In the genomic region with DNA sequence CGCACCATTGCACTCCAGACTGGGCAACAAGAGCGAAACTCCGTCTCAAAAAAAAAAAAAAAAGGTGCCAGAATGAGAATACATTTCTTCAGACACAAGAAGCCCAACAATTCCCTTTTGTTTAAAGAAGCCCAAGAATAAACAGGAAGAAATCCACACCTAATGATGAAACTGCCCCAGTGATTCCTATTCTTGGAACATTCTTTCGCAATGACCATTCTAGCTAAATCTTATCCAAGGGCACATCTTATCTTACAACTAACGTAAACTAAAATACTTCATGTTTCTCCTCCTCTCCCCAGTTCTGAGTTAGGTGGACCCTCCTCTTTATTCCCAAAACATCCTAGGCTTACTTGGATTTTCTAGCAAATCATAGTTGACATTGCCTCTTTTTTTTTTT, we compare ENCODE assay signal across 20 cellular contexts. TPM values are rescaled to one million over a fixed set of nuclear protein-coding genes. Genes with fewer than 3 reads are reported as not detected.
A peak's percentile ranks its signal among the peaks of the same experiment; 100 is the strongest.
DNase-seq lines count a peak whose midpoint lies in the region; ATAC-seq and TF ChIP-seq lines count a peak whose summit lies in the region.
"Had no signal": no experiment of that assay in that cellular context is flagged by ENCODE, and none has a peak within 500 bp of the region (broad histone marks: within the 10 kb centered on the region; RNA-seq: fewer than 3 reads in every experiment).

No MANE protein-coding gene starts in this region.

- BruUV-seq in MCF 10A (replicated peaks; lab: Mats Ljungman, UMichigan), result no TSS peak

- intact Hi-C loops in MCF 10A (cut with micrococcal nuclease), result no loop called here
- intact Hi-C loops in activated T-helper 1 cell treated with anti-CD3 and anti-CD28 coated beads, Interleukin-12 subunit alpha, Interleukin-12 subunit beta, Interleukin-2, Interleukin-4 antibody, amounts not matched to agents 30 ng/mL and 10 ng/mL and 1 ng/mL, durations not matched to agents 14 hours and 24 hours and 36 hours (cut with micrococcal nuclease), result no loop called here

- no peaks in the 10 kb centered on the region for H3K9me3 Mint-ChIP-seq in MCF 10A (ENCODE audit: unreplicated experiment)
- H3K9me3 Mint-ChIP-seq in activated T-helper 1 cell treated with anti-CD3 and anti-CD28 coated beads, Interleukin-12 subunit alpha, Interleukin-12 subunit beta, Interleukin-2, Interleukin-4 antibody, amounts not matched to agents 30 ng/mL and 10 ng/mL and 1 ng/mL, durations not matched to agents 14 hours and 24 hours and 36 hours, result peaks cover 6% of the 10 kb centered on the region

- H3K27ac Mint-ChIP-seq in MCF 10A (ENCODE audit: low read depth, unreplicated experiment), result peak overlapping the region; percentile 59
- H3K27ac Mint-ChIP-seq in activated T-helper 1 cell treated with anti-CD3 and anti-CD28 coated beads, Interleukin-12 subunit alpha, Interleukin-12 subunit beta, Interleukin-2, Interleukin-4 antibody, amounts not matched to agents 30 ng/mL and 10 ng/mL and 1 ng/mL, durations not matched to agents 14 hours and 24 hours and 36 hours, result no peak overlapping the region
- H3K27ac Mint-ChIP-seq: activated CD4-positive, alpha-beta T cell treated with anti-CD3 and anti-CD28 coated beads, Interleukin-2, amount 10 ng/mL, durations not matched to agents 7 days and 5 days; activated naive CD4-positive, alpha-beta T cell treated with anti-CD3 and anti-CD28 coated beads, Interleukin-2, amount 50 U/mL, for 72 hours; stimulated activated memory B cell treated with anti-CD40 and anti-IgM and Interleukin-4, amounts not matched to agents 10 μg/mL and 1 μg/mL and 100 μg/mL, for 72 hours had no signal

- no peak for ATAC-seq in GM19023 (IDR thresholded peaks at IDR 0.05; ENCODE audit: unreplicated experiment)
- ATAC-seq: activated naive CD4-positive, alpha-beta T cell treated with anti-CD3 and anti-CD28 coated beads, Interleukin-2, amount 50 U/mL, for 72 hours; stimulated activated memory B cell treated with anti-CD40 and anti-IgM and Interleukin-4, amounts not matched to agents 10 μg/mL and 1 μg/mL and 100 μg/mL, for 72 hours had no signal

- POLR2A ChIA-PET in MCF 10A (lab: Yijun Ruan, JAX), result interaction anchor here (0.7 kb wide), 1 partner anchor 35 kb away, joined by 3 read pairs; no protein-coding TSS in a partner anchor

- no peak for TF ChIP-seq CTCF in AG09309 (IDR thresholded peaks at IDR 0.05; ENCODE audit: control insufficient read depth, insufficient read depth, low read depth, low read length, missing control alignments)
- TF ChIP-seq CTCF in MCF 10A (IDR thresholded peaks at IDR 0.05; ENCODE audit: unreplicated experiment), result no peak

- H3K4me1 Mint-ChIP-seq in MCF 10A (ENCODE audit: insufficient read depth, unreplicated experiment), result peaks cover 10% of the 10 kb centered on the region
- no peaks in the 10 kb centered on the region for H3K4me1 Mint-ChIP-seq in activated T-helper 1 cell treated with anti-CD3 and anti-CD28 coated beads, Interleukin-12 subunit alpha, Interleukin-12 subunit beta, Interleukin-2, Interleukin-4 antibody, amounts not matched to agents 30 ng/mL and 10 ng/mL and 1 ng/mL, durations not matched to agents 14 hours and 24 hours and 36 hours (ENCODE audit: low read depth)
- H3K4me1 Mint-ChIP-seq: activated CD4-positive, alpha-beta T cell treated with anti-CD3 and anti-CD28 coated beads, Interleukin-2, amount 10 ng/mL, durations not matched to agents 7 days and 5 days; stimulated activated memory B cell treated with anti-CD40 and anti-IgM and Interleukin-4, amounts not matched to agents 10 μg/mL and 1 μg/mL and 100 μg/mL, for 72 hours had no signal

- peak overlapping the region; percentile 16 for H3K4me3 Mint-ChIP-seq in MCF 10A (ENCODE audit: unreplicated experiment)
- H3K4me3 Mint-ChIP-seq in activated T-helper 1 cell treated with anti-CD3 and anti-CD28 coated beads, Interleukin-12 subunit alpha, Interleukin-12 subunit beta, Interleukin-2, Interleukin-4 antibody, amounts not matched to agents 30 ng/mL and 10 ng/mL and 1 ng/mL, durations not matched to agents 14 hours and 24 hours and 36 hours, result no peak overlapping the region
- H3K4me3 Mint-ChIP-seq: activated CD4-positive, alpha-beta T cell treated with anti-CD3 and anti-CD28 coated beads, Interleukin-2, amount 10 ng/mL, durations not matched to agents 7 days and 5 days; stimulated activated memory B cell treated with anti-CD40 and anti-IgM and Interleukin-4, amounts not matched to agents 10 μg/mL and 1 μg/mL and 100 μg/mL, for 72 hours had no signal

- no peaks in the 10 kb centered on the region for H3K27me3 Mint-ChIP-seq in MCF 10A (ENCODE audit: insufficient read depth, unreplicated experiment)
- H3K27me3 Mint-ChIP-seq in activated T-helper 1 cell treated with anti-CD3 and anti-CD28 coated beads, Interleukin-12 subunit alpha, Interleukin-12 subunit beta, Interleukin-2, Interleukin-4 antibody, amounts not matched to agents 30 ng/mL and 10 ng/mL and 1 ng/mL, durations not matched to agents 14 hours and 24 hours and 36 hours (ENCODE audit: insufficient read depth), result peaks cover 22% of the 10 kb centered on the region

- CTCF ChIA-PET in MCF 10A (lab: Yijun Ruan, JAX), result no interaction called here

- H3K4me3 ChIP-seq in AG09309 (ENCODE audit: control insufficient read depth, low read depth, low read length), result no peak overlapping the region
- H3K4me3 ChIP-seq: smooth muscle cell, tibial nerve had no signal

- H3K36me3 Mint-ChIP-seq in MCF 10A (ENCODE audit: insufficient read depth, unreplicated experiment), result no peaks in the 10 kb centered on the region
- H3K36me3 Mint-ChIP-seq in activated T-helper 1 cell treated with anti-CD3 and anti-CD28 coated beads, Interleukin-12 subunit alpha, Interleukin-12 subunit beta, Interleukin-2, Interleukin-4 antibody, amounts not matched to agents 30 ng/mL and 10 ng/mL and 1 ng/mL, durations not matched to agents 14 hours and 24 hours and 36 hours (ENCODE audit: low read depth), result no peaks in the 10 kb centered on the region
- H3K36me3 Mint-ChIP-seq: stimulated activated memory B cell treated with anti-CD40 and anti-IgM and Interleukin-4, amounts not matched to agents 10 μg/mL and 1 μg/mL and 100 μg/mL, for 72 hours had no signal

- DNase-seq in AG09309 (ENCODE audit: low read depth), result peak; percentile 46
- DNase-seq in LHCN-M2 (ENCODE audit: low read depth), result peak; percentile 64
- DNase-seq in MCF 10A (ENCODE audit: unreplicated experiment), result peak; percentile 83
- peak; percentile 36 for DNase-seq in kidney tubule cell (ENCODE audit: low spot score)
- DNase-seq in NOMO-1 (lab: John Stamatoyannopoulos, UW; ENCODE audit: unreplicated experiment in 2 of 2), result no peak
- no peak for DNase-seq in Kasumi-1 (lab: John Stamatoyannopoulos, UW)
- DNase-seq in activated T-helper 1 cell treated with anti-CD3 and anti-CD28 coated beads, Interleukin-12 subunit alpha, Interleukin-12 subunit beta, Interleukin-2, Interleukin-4 antibody, amounts not matched to agents 30 ng/mL and 10 ng/mL and 1 ng/mL, durations not matched to agents 14 hours and 24 hours and 36 hours (ENCODE audit: low spot score), result no peak
- DNase-seq: activated CD4-positive, alpha-beta T cell treated with anti-CD3 and anti-CD28 coated beads, Interleukin-2, amount 10 ng/mL, durations not matched to agents 7 days and 5 days; activated T-cell treated with anti-CD3 and anti-CD28 coated beads, Interleukin-2, amount 50 U/mL, for 1 hour; cerebellar nuclear complex; COR-L47; SHP77 had no signal

RNA-seq across cellular contexts. Expression of a gene that starts 18.4 kb away (rescaled TPM):
- total RNA-seq in LHCN-M2 (2014; rRNA removed) (4.0 and 4.4 TPM in 2 replicates), MCF 10A (2022) (11.6 and 12.0 TPM in 2 replicates)
- 2.1 TPM for polyA plus RNA-seq in LHCN-M2 (2012)
- total RNA-seq in activated T-helper 1 cell treated with anti-CD3 and anti-CD28 coated beads, Interleukin-12 subunit alpha, Interleukin-12 subunit beta, Interleukin-2, Interleukin-4 antibody, amounts not matched to agents 30 ng/mL and 10 ng/mL and 1 ng/mL, durations not matched to agents 14 hours and 24 hours and 36 hours, result 10.2 and 16.1 TPM in 2 replicates

RNA-seq across cellular contexts. Expression of a gene that starts 48.7 kb away (rescaled TPM):
- not detected in 2 replicates for total RNA-seq in LHCN-M2 (2014; rRNA removed)
- not detected for polyA plus RNA-seq in LHCN-M2 (2012)
- not detected in 2 replicates for total RNA-seq in MCF 10A (2022)
- not detected in 2 replicates for total RNA-seq in activated T-helper 1 cell treated with anti-CD3 and anti-CD28 coated beads, Interleukin-12 subunit alpha, Interleukin-12 subunit beta, Interleukin-2, Interleukin-4 antibody, amounts not matched to agents 30 ng/mL and 10 ng/mL and 1 ng/mL, durations not matched to agents 14 hours and 24 hours and 36 hours
- total RNA-seq: activated CD4-positive, alpha-beta T cell treated with anti-CD3 and anti-CD28 coated beads, Interleukin-2, amount 10 ng/mL, durations not matched to agents 7 days and 5 days; activated naive CD4-positive, alpha-beta T cell treated with anti-CD3 and anti-CD28 coated beads, Interleukin-2, amount 50 U/mL, for 72 hours; mononuclear cell; osteoblast; smooth muscle cell; tibial nerve had no signal
- polyA plus RNA-seq: keratinocyte, smooth muscle cell had no signal

RNA-seq across cellular contexts. Expression of a gene that starts 59.6 kb away (rescaled TPM):
- not detected in 2 replicates for total RNA-seq in LHCN-M2 (2014; rRNA removed)
- not detected for polyA plus RNA-seq in LHCN-M2 (2012)
- total RNA-seq in MCF 10A (2022), result not detected in 2 replicates
- not detected in 2 replicates for total RNA-seq in activated T-helper 1 cell treated with anti-CD3 and anti-CD28 coated beads, Interleukin-12 subunit alpha, Interleukin-12 subunit beta, Interleukin-2, Interleukin-4 antibody, amounts not matched to agents 30 ng/mL and 10 ng/mL and 1 ng/mL, durations not matched to agents 14 hours and 24 hours and 36 hours
- total RNA-seq: activated CD4-positive, alpha-beta T cell treated with anti-CD3 and anti-CD28 coated beads, Interleukin-2, amount 10 ng/mL, durations not matched to agents 7 days and 5 days; activated naive CD4-positive, alpha-beta T cell treated with anti-CD3 and anti-CD28 coated beads, Interleukin-2, amount 50 U/mL, for 72 hours; mononuclear cell; osteoblast; smooth muscle cell; tibial nerve had no signal
- polyA plus RNA-seq: keratinocyte, smooth muscle cell had no signal

Comparison
In these comparisons a context has a peak if more than half of its experiments do, and no peak if none do; other contexts are left out.
1. DNase-seq: peak in AG09309 (single experiment), LHCN-M2 (single experiment), MCF 10A (single experiment) and kidney tubule cell (single experiment); none in NOMO-1 (0 of 2), Kasumi-1 (0 of 2) and activated T-helper 1 cell treated with anti-CD3 and anti-CD28 coated beads, Interleukin-12 subunit alpha, Interleukin-12 subunit beta, Interleukin-2, Interleukin-4 antibody, amounts not matched to agents 30 ng/mL and 10 ng/mL and 1 ng/mL, durations not matched to agents 14 hours and 24 hours and 36 hours (single experiment).